In the genomic region with DNA sequence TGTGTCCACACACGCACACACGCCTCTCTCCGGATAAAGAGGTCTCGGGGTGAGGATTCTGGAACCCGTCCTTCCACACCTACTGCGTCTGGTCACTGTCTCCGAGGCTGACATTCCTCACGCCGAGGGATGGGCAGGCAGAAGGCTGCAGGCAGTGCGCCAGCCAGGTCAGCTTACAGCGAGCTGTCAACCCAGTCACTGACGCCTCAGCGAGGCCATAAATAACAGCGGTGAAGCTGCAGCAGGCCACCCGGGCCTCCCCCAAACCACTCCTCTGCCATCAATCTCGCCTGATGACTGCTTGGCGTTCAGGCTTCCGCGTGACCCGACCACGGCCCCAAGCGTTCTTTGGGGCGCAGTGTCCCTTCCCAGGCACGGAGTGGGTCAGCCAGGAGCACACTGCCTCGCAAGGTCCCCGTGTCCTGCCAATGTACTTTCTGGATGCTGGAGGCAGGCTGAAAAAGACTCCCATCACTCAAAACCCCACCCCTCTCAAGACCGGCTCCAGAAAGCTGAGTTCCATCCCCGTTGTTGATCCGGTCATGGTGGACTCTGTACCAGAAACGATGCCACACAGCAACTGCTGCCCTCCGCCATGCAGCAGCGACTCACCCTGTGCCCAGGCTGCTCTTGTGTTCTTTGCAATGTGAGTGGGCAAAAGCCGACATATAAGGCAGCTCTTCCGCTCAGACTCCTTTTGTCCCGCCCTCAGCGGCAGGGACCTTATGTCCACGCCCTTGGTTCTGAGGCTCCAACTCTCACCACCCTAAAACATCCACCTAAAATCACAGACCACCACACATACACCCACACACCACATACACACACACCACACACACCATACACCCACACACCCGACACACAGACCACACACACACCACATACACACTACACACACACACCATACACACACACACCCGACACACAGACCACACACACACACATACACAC, we compare ENCODE assay signal across 1 cellular context.
TF ChIP-seq lines count a peak whose summit lies in the region.

No MANE protein-coding gene starts in this region.

TF ChIP-seq in K562, 482 proteins besides CTCF, POLR2A, EP300 and RAD21 (continued from another document and continues in another):
- TF ChIP-seq CUX1 (CRISPR knock-in tag; IDR thresholded peaks at IDR 0.05) (no peak), MTA3 (IDR thresholded peaks at IDR 0.05; ENCODE audit: borderline replicate concordance) (peak; percentile 78; the same call in 1 of the 2 replicates), RBM15 (IDR thresholded peaks at IDR 0.05; ENCODE audit: insufficient read depth, low read length) (no peak), BHLHE40 (IDR thresholded peaks at IDR 0.05; ENCODE audit: low read length) (peak; percentile 92), MEF2A (IDR thresholded peaks at IDR 0.05; ENCODE audit: control insufficient read depth, low read depth, low read length) (0 out of 2 replicates have a peak, but pooled peaks have one; percentile 24), HCFC1 (IDR thresholded peaks at IDR 0.05; ENCODE audit: low read depth, low read length) (no peak), CREM (IDR thresholded peaks at IDR 0.05; ENCODE audit: low read depth) (peak; percentile 80), ARHGAP35 (IDR thresholded peaks at IDR 0.05; ENCODE audit: partially characterized antibody) (peak; percentile 80), HDAC6 (IDR thresholded peaks at IDR 0.05; ENCODE audit: low read depth, low read length) (peak; percentile 88; the same call in 1 of the 2 replicates), CTBP1 (IDR thresholded peaks at IDR 0.05; ENCODE audit: borderline replicate concordance) (peak; percentile 98), LCOR (CRISPR knock-in tag; IDR thresholded peaks at IDR 0.05) (peak; percentile 90; the same call in 1 of the 2 replicates), HDAC1 (IDR thresholded peaks at IDR 0.05) (peak in 1 of 2 experiments; percentile 89; a peak in 2 of 4 replicates), MEIS2 (IDR thresholded peaks at IDR 0.05; ENCODE audit: partially characterized antibody) (peak; percentile 100), SAFB (IDR thresholded peaks at IDR 0.05; ENCODE audit: borderline replicate concordance, low read depth, low read length) (peak; percentile 17; the same call in 1 of the 2 replicates), PHTF2 (CRISPR knock-in tag; IDR thresholded peaks at IDR 0.05) (no peak), L3MBTL2 (IDR thresholded peaks at IDR 0.05) (peak; percentile 80), FOXM1 (IDR thresholded peaks at IDR 0.05; ENCODE audit: low read depth) (no peak), FOXM1 (CRISPR knock-in tag; IDR thresholded peaks at IDR 0.05; ENCODE audit: low read depth) (0 out of 2 replicates have a peak, but pooled peaks have one; percentile 27), PML (IDR thresholded peaks at IDR 0.05; ENCODE audit: low read length) (no peak), TEAD4 (IDR thresholded peaks at IDR 0.05; ENCODE audit: low read length) (peak; percentile 56; the same call in 1 of the 2 replicates), TEAD4 (CRISPR knock-in tag; IDR thresholded peaks at IDR 0.05; ENCODE audit: borderline replicate concordance) (peak; percentile 58; the same call in 1 of the 2 replicates), TCF7 (IDR thresholded peaks at IDR 0.05; ENCODE audit: borderline replicate concordance) (0 out of 2 replicates have a peak, but pooled peaks have one; percentile 63), ZNF79 (CRISPR knock-in tag; IDR thresholded peaks at IDR 0.05; ENCODE audit: low read depth) (no peak), NRF1 (conservative IDR thresholded peaks at IDR 0.05 in 1 of 2, IDR thresholded peaks at IDR 0.05 in 1 of 2) (peak; percentile 74 to 77), EGR1 (conservative IDR thresholded peaks at IDR 0.05) (peak; percentile 83), ARID1B (IDR thresholded peaks at IDR 0.05) (peak; percentile 78), NFE2 (IDR thresholded peaks at IDR 0.05; ENCODE audit: low read depth) (peak; percentile 35; the same call in 1 of the 2 replicates), LEF1 (IDR thresholded peaks at IDR 0.05) (peak; percentile 84; the same call in 1 of the 2 replicates), BCL6 (CRISPR knock-in tag; IDR thresholded peaks at IDR 0.05) (no peak), ILK (tag; IDR thresholded peaks at IDR 0.05; ENCODE audit: borderline replicate concordance, low read depth) (no peak), ZEB2 (IDR thresholded peaks at IDR 0.05) (peak; percentile 72; the same call in 1 of the 2 replicates), E2F4 (CRISPR knock-in tag; IDR thresholded peaks at IDR 0.05; ENCODE audit: low read depth) (no peak), BCLAF1 (IDR thresholded peaks at IDR 0.05; ENCODE audit: borderline replicate concordance in 1 of 2, control insufficient read depth in 1 of 2, low read depth in 2 of 2, low read length in 1 of 2) (0 out of 4 replicates have a peak, but pooled peaks of 1 of the 2 experiments have one; percentile 49), NEUROD1 (IDR thresholded peaks at IDR 0.05; ENCODE audit: borderline replicate concordance, low read depth, low read length, partially characterized antibody) (peak; percentile 61), GTF2F1 (IDR thresholded peaks at IDR 0.05; ENCODE audit: low read depth, low read length) (no peak; the same call in 1 of the 2 replicates)
- TF ChIP-seq, protein P1, sequence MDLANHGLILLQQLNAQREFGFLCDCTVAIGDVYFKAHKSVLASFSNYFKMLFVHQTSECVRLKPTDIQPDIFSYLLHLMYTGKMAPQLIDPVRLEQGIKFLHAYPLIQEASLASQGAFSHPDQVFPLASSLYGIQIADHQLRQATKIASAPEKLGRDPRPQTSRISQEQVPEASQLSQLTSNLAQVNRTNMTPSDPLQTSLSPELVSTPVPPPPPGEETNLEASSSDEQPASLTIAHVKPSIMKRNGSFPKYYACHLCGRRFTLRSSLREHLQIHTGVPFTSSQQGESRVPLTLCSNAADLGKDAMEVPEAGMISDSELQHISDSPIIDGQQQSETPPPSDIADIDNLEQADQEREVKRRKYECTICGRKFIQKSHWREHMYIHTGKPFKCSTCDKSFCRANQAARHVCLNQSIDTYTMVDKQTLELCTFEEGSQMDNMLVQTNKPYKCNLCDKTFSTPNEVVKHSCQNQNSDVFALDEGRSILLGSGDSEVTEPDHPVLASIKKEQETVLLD (IDR thresholded peaks at IDR 0.05) = peak; percentile 58; the same call in 1 of the 2 replicates
- TF ChIP-seq, protein P2, sequence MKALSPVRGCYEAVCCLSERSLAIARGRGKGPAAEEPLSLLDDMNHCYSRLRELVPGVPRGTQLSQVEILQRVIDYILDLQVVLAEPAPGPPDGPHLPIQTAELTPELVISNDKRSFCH (CRISPR knock-in tag; IDR thresholded peaks at IDR 0.05) = no peak
- TF ChIP-seq, protein P2 (tag; IDR thresholded peaks at IDR 0.05) = 0 out of 2 replicates have a peak, but pooled peaks have one; percentile 49
- TF ChIP-seq, protein P3, sequence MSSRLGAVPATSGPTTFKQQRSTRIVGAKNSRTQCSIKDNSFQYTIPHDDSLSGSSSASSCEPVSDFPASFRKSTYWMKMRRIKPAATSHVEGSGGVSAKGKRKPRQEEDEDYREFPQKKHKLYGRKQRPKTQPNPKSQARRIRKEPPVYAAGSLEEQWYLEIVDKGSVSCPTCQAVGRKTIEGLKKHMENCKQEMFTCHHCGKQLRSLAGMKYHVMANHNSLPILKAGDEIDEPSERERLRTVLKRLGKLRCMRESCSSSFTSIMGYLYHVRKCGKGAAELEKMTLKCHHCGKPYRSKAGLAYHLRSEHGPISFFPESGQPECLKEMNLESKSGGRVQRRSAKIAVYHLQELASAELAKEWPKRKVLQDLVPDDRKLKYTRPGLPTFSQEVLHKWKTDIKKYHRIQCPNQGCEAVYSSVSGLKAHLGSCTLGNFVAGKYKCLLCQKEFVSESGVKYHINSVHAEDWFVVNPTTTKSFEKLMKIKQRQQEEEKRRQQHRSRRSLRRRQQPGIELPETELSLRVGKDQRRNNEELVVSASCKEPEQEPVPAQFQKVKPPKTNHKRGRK (tag; IDR thresholded peaks at IDR 0.05) = no peak
- TF ChIP-seq, protein P4, sequence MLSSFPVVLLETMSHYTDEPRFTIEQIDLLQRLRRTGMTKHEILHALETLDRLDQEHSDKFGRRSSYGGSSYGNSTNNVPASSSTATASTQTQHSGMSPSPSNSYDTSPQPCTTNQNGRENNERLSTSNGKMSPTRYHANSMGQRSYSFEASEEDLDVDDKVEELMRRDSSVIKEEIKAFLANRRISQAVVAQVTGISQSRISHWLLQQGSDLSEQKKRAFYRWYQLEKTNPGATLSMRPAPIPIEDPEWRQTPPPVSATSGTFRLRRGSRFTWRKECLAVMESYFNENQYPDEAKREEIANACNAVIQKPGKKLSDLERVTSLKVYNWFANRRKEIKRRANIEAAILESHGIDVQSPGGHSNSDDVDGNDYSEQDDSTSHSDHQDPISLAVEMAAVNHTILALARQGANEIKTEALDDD (IDR thresholded peaks at IDR 0.05) = peak; percentile 26; the same call in 1 of the 2 replicates
- TF ChIP-seq, protein P5, sequence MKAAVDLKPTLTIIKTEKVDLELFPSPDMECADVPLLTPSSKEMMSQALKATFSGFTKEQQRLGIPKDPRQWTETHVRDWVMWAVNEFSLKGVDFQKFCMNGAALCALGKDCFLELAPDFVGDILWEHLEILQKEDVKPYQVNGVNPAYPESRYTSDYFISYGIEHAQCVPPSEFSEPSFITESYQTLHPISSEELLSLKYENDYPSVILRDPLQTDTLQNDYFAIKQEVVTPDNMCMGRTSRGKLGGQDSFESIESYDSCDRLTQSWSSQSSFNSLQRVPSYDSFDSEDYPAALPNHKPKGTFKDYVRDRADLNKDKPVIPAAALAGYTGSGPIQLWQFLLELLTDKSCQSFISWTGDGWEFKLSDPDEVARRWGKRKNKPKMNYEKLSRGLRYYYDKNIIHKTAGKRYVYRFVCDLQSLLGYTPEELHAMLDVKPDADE (conservative IDR thresholded peaks at IDR 0.05; ENCODE audit: control insufficient read depth, low read depth, low read length) = no peak
